Comparison of ENCODE assay signal across 9 cellular contexts in genomic region chr11:47425611-47426010, GRCh38. TPM values are rescaled to one million over a fixed set of nuclear protein-coding genes. Genes with fewer than 3 reads are reported as not detected.
DNase-seq lines count a peak whose midpoint lies in the region; ATAC-seq, FAIRE-seq and TF ChIP-seq lines count a peak whose summit lies in the region.
"Had no signal": no experiment of that assay in that cellular context is flagged by ENCODE, and none has a peak within 500 bp of the region (broad histone marks: within the 10 kb centered on the region; RNA-seq: fewer than 3 reads in every experiment).

No MANE protein-coding gene starts in this region.

- ATAC-seq in RWPE2 (ENCODE audit: low read depth) = no peak
- peak; percentile 4 for ATAC-seq in esophagus mucosa
- ATAC-seq in HG03469 (IDR thresholded peaks at IDR 0.05; ENCODE audit: unreplicated experiment) = no peak

- no peaks in the 10 kb centered on the region for H3K27me3 ChIP-seq in RWPE2 (ENCODE audit: insufficient read depth, poor library complexity, severe bottlenecking)
- no peaks in the 10 kb centered on the region for H3K27me3 ChIP-seq in parathyroid adenoma (ENCODE audit: control insufficient read depth, insufficient read depth, low read length)

- H3K79me2 ChIP-seq in parathyroid adenoma = peaks cover 2% of the 10 kb centered on the region

- H3K4me2 ChIP-seq in parathyroid adenoma (ENCODE audit: low read length) = peak overlapping the region; percentile 81

- H3K36me3 ChIP-seq in RWPE2 (ENCODE audit: low read depth) = peaks cover 45% of the 10 kb centered on the region
- H3K36me3 ChIP-seq in parathyroid adenoma (ENCODE audit: control insufficient read depth, insufficient read depth, low read length) = no peaks in the 10 kb centered on the region

- H2AFZ ChIP-seq in parathyroid adenoma = peak overlapping the region; percentile 85

- TF ChIP-seq CTCF in RWPE2 (IDR thresholded peaks at IDR 0.05; ENCODE audit: poor library complexity, severe bottlenecking) = no peak
- TF ChIP-seq CTCF in parathyroid adenoma (IDR thresholded peaks at IDR 0.05) = no peak

- peak overlapping the region; percentile 58 for H3K9ac ChIP-seq in parathyroid adenoma

- H3K4me3 ChIP-seq in RWPE2 (ENCODE audit: severe bottlenecking) (peak overlapping the region; percentile 72), parathyroid adenoma (ENCODE audit: low read depth, low read length) (peak overlapping the region; percentile 82)

- H3K9me3 ChIP-seq in RWPE2 (ENCODE audit: severe bottlenecking) = no peaks in the 10 kb centered on the region
- H3K9me3 ChIP-seq in parathyroid adenoma (ENCODE audit: control insufficient read depth, low read length) = no peaks in the 10 kb centered on the region

- FAIRE-seq in urothelium cell line (lab: Jason Lieb, UNC) = no peak

- peaks cover 5% of the 10 kb centered on the region for H3K4me1 ChIP-seq in RWPE2 (ENCODE audit: insufficient read depth, poor library complexity, severe bottlenecking)
- peaks cover 6% of the 10 kb centered on the region for H3K4me1 ChIP-seq in parathyroid adenoma

- H3K27ac ChIP-seq in RWPE2 (ENCODE audit: poor library complexity, severe bottlenecking) = peak overlapping the region; percentile 56
- H3K27ac ChIP-seq in parathyroid adenoma = peak overlapping the region; percentile 89

- DNase-seq in ELF-1 (ENCODE audit: low read depth, low spot score) (peak; percentile 21), RWPE2 (ENCODE audit: low spot score) (no peak), urothelium cell line (ENCODE audit: low spot score) (no peak), GOT3 (lab: John Stamatoyannopoulos, UW) (no peak)
- DNase-seq in activated CD4-positive, CD25-positive, alpha-beta regulatory T cell (lab: John Stamatoyannopoulos, UW) = no peak

RNA-seq across cellular contexts. Expression of gene PSMC3, which starts 0.6 kb away (rescaled TPM):
- 88.2 TPM for total RNA-seq in esophagus mucosa

RNA-seq across cellular contexts. Expression of gene SLC39A13, which starts 17.2 kb away (rescaled TPM):
- 6.4 TPM for total RNA-seq in esophagus mucosa

RNA-seq across cellular contexts. Expression of gene RAPSN, which starts 23.3 kb away (rescaled TPM):
- 0.44 TPM for total RNA-seq in esophagus mucosa

RNA-seq across cellular contexts. Expression of gene SPI1, which starts 47.3 kb away (rescaled TPM):
- total RNA-seq in esophagus mucosa = 2.2 TPM
- total RNA-seq: activated CD8-positive, alpha-beta memory T cell treated with anti-CD3 and anti-CD28 coated beads for 36 hours had no signal
